Comparison of ENCODE assay signal across 22 cellular contexts in genomic region chr13:82506805-82507404, GRCh38.
"Had no signal": no experiment of that assay in that cellular context is flagged by ENCODE, and none has a peak within 500 bp of the region (broad histone marks: within the 10 kb centered on the region; RNA-seq: fewer than 3 reads in every experiment).

No MANE protein-coding gene starts in this region.

- H3K9me3 ChIP-seq: adrenal gland, colonic mucosa, Peyer's patch, SJSA1 had no signal

- H3K27me3 ChIP-seq: adrenal gland, colonic mucosa, Peyer's patch had no signal

- H3K27ac ChIP-seq: adrenal gland, colonic mucosa, Peyer's patch, SJSA1, WERI-Rb-1 had no signal

- H3K4me1 ChIP-seq: adrenal gland, colonic mucosa, Peyer's patch, SJSA1 had no signal

- H3K36me3 ChIP-seq: adrenal gland, colonic mucosa, Peyer's patch, SJSA1, WERI-Rb-1 had no signal

- DNase-seq: activated CD4-positive, alpha-beta memory T cell treated with anti-CD3 and anti-CD28 coated beads, Interleukin-2, amount 10 ng/mL, durations not matched to agents 7 days and 5 days; activated CD4-positive, alpha-beta T cell treated with anti-CD3 and anti-CD28 coated beads for 36 hours; activated CD4-positive, alpha-beta T cell treated with anti-CD3 and anti-CD28 coated beads, Interleukin-2, amount 50 U/mL, for 1 hour; activated CD8-positive, alpha-beta memory T cell treated with anti-CD3 and anti-CD28 coated beads, Interleukin-2, amount 50 U/mL, for 4 hours; activated naive CD4-positive, alpha-beta T cell treated with anti-CD3 and anti-CD28 coated beads, Interleukin-2, amount 50 U/mL, for 16 hours; activated naive CD8-positive, alpha-beta T cell treated with anti-CD3 and anti-CD28 coated beads, Interleukin-2, amount 10 ng/mL, durations not matched to agents 7 days and 5 days; activated T-cell treated with anti-CD3 and anti-CD28 coated beads, Interleukin-2, amount 50 U/mL, for 72 hours; adrenal gland; anterior cingulate cortex; cerebellar nuclear complex; colonic mucosa; Kasumi-1; NCI-H146; NCI-H187 treated with DMSO at 0.1 percent for 48 hours; NCI-H345; NCI-H510A; NCI-H526 treated with DMSO at 0.1 percent for 48 hours; NCI-H82; Peyer's patch; SHP77; WERI-Rb-1 had no signal

- ATAC-seq: activated CD4-positive, alpha-beta T cell treated with anti-CD3 and anti-CD28 coated beads for 36 hours; activated T-cell treated with anti-CD3 and anti-CD28 coated beads, Interleukin-2, amount 50 U/mL, for 72 hours had no signal

- H3K4me3 ChIP-seq: adrenal gland, colonic mucosa, Peyer's patch, SJSA1 had no signal
